In genomic region chr7:158558816-158559215, GRCh38 we compare ENCODE assay signal across 30 cellular contexts.
"Had no signal": no experiment of that assay in that cellular context is flagged by ENCODE, and none has a peak within 500 bp of the region (broad histone marks: within the 10 kb centered on the region; RNA-seq: fewer than 3 reads in every experiment).

No MANE protein-coding gene starts in this region.

- H3K27me3 ChIP-seq: adrenal gland, body of pancreas, brain microvascular endothelial cell had no signal

- DNase-seq: activated B cell treated with CpG ODN at 0.5 μM for 24 hours; activated CD4-positive, alpha-beta memory T cell treated with anti-CD3 and anti-CD28 coated beads for 36 hours; activated CD4-positive, alpha-beta T cell treated with anti-CD3 and anti-CD28 coated beads for 4 hours; activated CD4-positive, alpha-beta T cell treated with anti-CD3 and anti-CD28 coated beads, Interleukin-2, amount 10 ng/mL, durations not matched to agents 24 days and 14 days; activated CD4-positive, alpha-beta T cell treated with anti-CD3 and anti-CD28 coated beads, Interleukin-2, amount 50 U/mL, for 1 hour; activated CD4-positive, alpha-beta T cell treated with anti-CD3 and anti-CD28 coated beads, Interleukin-2, amount 50 U/mL, for 4 hours; activated CD4-positive, CD25-positive, alpha-beta regulatory T cell treated with anti-CD3 and anti-CD28 coated beads, Interleukin-2, amount 50 U/mL, for 72 hours; activated CD8-positive, alpha-beta memory T cell treated with anti-CD3 and anti-CD28 coated beads, Interleukin-2, amount 50 U/mL, for 4 hours; activated CD8-positive, alpha-beta T cell treated with anti-CD3 and anti-CD28 coated beads for 36 hours; activated gamma-delta T cell treated with Interleukin-2 at 50 U/mL for 16 hours; activated naive CD4-positive, alpha-beta T cell; activated naive CD4-positive, alpha-beta T cell treated with anti-CD3 and anti-CD28 coated beads for 36 hours; activated naive CD4-positive, alpha-beta T cell treated with anti-CD3 and anti-CD28 coated beads, Interleukin-2, amount 50 U/mL, for 16 hours; activated naive CD8-positive, alpha-beta T cell treated with anti-CD3 and anti-CD28 coated beads for 36 hours; activated T-cell treated with anti-CD3 and anti-CD28 coated beads for 4 hours; activated T-cell treated with anti-CD3 and anti-CD28 coated beads, Interleukin-2, amount 50 U/mL, for 1 hour; activated T-cell treated with anti-CD3 and anti-CD28 coated beads, Interleukin-2, amount 50 U/mL, for 4 hours; activated T-cell treated with anti-CD3 and anti-CD28 coated beads, Interleukin-2, amount 50 U/mL, for 72 hours; adrenal gland; amniotic stem cell; aorta; body of pancreas; brain microvascular endothelial cell; central memory CD4-positive, alpha-beta T cell; T-helper 1 cell; T-helper 2 cell; T-helper 9 cell had no signal

- H3K36me3 ChIP-seq: adrenal gland, brain microvascular endothelial cell, breast epithelium had no signal

- ATAC-seq: activated CD8-positive, alpha-beta T cell treated with anti-CD3 and anti-CD28 coated beads for 36 hours; activated naive CD4-positive, alpha-beta T cell treated with anti-CD3 and anti-CD28 coated beads, Interleukin-2, amount 50 U/mL, for 72 hours; activated T-cell treated with anti-CD3 and anti-CD28 coated beads, Interleukin-2, amount 50 U/mL, for 4 hours; activated T-cell treated with anti-CD3 and anti-CD28 coated beads, Interleukin-2, amount 50 U/mL, for 72 hours; body of pancreas had no signal

- H3K4me1 ChIP-seq: adrenal gland, body of pancreas, breast epithelium had no signal

- H3K9me3 ChIP-seq: adrenal gland, body of pancreas had no signal

- H3K27ac ChIP-seq: adrenal gland, body of pancreas, brain microvascular endothelial cell, breast epithelium, VCaP had no signal

- H3K4me3 ChIP-seq: adrenal gland, body of pancreas, breast epithelium had no signal
